Comparison of ENCODE assay signal across 1 cellular context in genomic region chr17:17021194-17021863, GRCh38.
TF ChIP-seq lines count a peak whose summit lies in the region.

No MANE protein-coding gene starts in this region.

TF ChIP-seq in HCT116, 20 proteins besides CTCF, POLR2A, EP300 and RAD21 (continued from another document):
- TF ChIP-seq, protein P1, sequence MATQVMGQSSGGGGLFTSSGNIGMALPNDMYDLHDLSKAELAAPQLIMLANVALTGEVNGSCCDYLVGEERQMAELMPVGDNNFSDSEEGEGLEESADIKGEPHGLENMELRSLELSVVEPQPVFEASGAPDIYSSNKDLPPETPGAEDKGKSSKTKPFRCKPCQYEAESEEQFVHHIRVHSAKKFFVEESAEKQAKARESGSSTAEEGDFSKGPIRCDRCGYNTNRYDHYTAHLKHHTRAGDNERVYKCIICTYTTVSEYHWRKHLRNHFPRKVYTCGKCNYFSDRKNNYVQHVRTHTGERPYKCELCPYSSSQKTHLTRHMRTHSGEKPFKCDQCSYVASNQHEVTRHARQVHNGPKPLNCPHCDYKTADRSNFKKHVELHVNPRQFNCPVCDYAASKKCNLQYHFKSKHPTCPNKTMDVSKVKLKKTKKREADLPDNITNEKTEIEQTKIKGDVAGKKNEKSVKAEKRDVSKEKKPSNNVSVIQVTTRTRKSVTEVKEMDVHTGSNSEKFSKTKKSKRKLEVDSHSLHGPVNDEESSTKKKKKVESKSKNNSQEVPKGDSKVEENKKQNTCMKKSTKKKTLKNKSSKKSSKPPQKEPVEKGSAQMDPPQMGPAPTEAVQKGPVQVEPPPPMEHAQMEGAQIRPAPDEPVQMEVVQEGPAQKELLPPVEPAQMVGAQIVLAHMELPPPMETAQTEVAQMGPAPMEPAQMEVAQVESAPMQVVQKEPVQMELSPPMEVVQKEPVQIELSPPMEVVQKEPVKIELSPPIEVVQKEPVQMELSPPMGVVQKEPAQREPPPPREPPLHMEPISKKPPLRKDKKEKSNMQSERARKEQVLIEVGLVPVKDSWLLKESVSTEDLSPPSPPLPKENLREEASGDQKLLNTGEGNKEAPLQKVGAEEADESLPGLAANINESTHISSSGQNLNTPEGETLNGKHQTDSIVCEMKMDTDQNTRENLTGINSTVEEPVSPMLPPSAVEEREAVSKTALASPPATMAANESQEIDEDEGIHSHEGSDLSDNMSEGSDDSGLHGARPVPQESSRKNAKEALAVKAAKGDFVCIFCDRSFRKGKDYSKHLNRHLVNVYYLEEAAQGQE (IDR thresholded peaks at IDR 0.05; ENCODE audit: low read depth), result no peak
- TF ChIP-seq, protein P2, sequence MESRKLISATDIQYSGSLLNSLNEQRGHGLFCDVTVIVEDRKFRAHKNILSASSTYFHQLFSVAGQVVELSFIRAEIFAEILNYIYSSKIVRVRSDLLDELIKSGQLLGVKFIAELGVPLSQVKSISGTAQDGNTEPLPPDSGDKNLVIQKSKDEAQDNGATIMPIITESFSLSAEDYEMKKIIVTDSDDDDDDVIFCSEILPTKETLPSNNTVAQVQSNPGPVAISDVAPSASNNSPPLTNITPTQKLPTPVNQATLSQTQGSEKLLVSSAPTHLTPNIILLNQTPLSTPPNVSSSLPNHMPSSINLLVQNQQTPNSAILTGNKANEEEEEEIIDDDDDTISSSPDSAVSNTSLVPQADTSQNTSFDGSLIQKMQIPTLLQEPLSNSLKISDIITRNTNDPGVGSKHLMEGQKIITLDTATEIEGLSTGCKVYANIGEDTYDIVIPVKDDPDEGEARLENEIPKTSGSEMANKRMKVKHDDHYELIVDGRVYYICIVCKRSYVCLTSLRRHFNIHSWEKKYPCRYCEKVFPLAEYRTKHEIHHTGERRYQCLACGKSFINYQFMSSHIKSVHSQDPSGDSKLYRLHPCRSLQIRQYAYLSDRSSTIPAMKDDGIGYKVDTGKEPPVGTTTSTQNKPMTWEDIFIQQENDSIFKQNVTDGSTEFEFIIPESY (IDR thresholded peaks at IDR 0.05; ENCODE audit: extremely low read depth, insufficient replicate concordance, low read length), result no peak
- no peak for TF ChIP-seq TCF7L2 (IDR thresholded peaks at IDR 0.05; ENCODE audit: borderline replicate concordance, extremely low read depth, insufficient read depth, insufficient read length)
- no peak for TF ChIP-seq CEBPB (IDR thresholded peaks at IDR 0.05; ENCODE audit: low read depth)
- TF ChIP-seq EZH2phosphoT487 (IDR thresholded peaks at IDR 0.05; ENCODE audit: borderline replicate concordance), result no peak
- TF ChIP-seq CBX3 (IDR thresholded peaks at IDR 0.05; ENCODE audit: low read depth), result peak; percentile 40; the same call in 1 of the 2 replicates
- peak; percentile 42 for TF ChIP-seq POLR2AphosphoS5 (IDR thresholded peaks at IDR 0.05; ENCODE audit: low read depth, low read length)
- peak; percentile 61; the same call in 1 of the 2 replicates for TF ChIP-seq MAX (IDR thresholded peaks at IDR 0.05)
- no peak for TF ChIP-seq YY1 (IDR thresholded peaks at IDR 0.05; ENCODE audit: extremely low read depth, insufficient replicate concordance, low read depth, low read length)
- TF ChIP-seq SIN3A (IDR thresholded peaks at IDR 0.05; ENCODE audit: low read depth), result no peak
- no peak for TF ChIP-seq EZH2 (IDR thresholded peaks at IDR 0.05)
- no peak for TF ChIP-seq ZNF274 (IDR thresholded peaks at IDR 0.05; ENCODE audit: low read depth, low read length)
- no peak for TF ChIP-seq JUND (IDR thresholded peaks at IDR 0.05)
- TF ChIP-seq SP1 (IDR thresholded peaks at IDR 0.05; ENCODE audit: low read depth), result peak; percentile 73
- peak; percentile 22; the same call in 1 of the 2 replicates for TF ChIP-seq ZFX (IDR thresholded peaks at IDR 0.05)
